Comparison of ENCODE assay signal across 10 cellular contexts in genomic region chr9:113577525-113578261, GRCh38.
DNase-seq lines count a peak whose midpoint lies in the region; ATAC-seq, FAIRE-seq and TF ChIP-seq lines count a peak whose summit lies in the region.
"Had no signal": no experiment of that assay in that cellular context is flagged by ENCODE, and none has a peak within 500 bp of the region (broad histone marks: within the 10 kb centered on the region; RNA-seq: fewer than 3 reads in every experiment).

No MANE protein-coding gene starts in this region.

- TF ChIP-seq POLR2A in GM12891 (IDR thresholded peaks at IDR 0.05; ENCODE audit: low read depth, low read length), result no peak

- TF ChIP-seq CTCF in right atrium auricular region (IDR thresholded peaks at IDR 0.05) (no peak), upper lobe of right lung (IDR thresholded peaks at IDR 0.05) (no peak)

- H3K36me3 Mint-ChIP-seq in activated T-cell treated with anti-CD3 and anti-CD28 coated beads, Interleukin-2, amount 50 U/mL, for 72 hours (ENCODE audit: insufficient read depth in 2 of 2), result no peaks in the 10 kb centered on the region
- H3K36me3 Mint-ChIP-seq in activated naive CD8-positive, alpha-beta T cell treated with anti-CD3 and anti-CD28 coated beads, Interleukin-2, amount 10 ng/mL, durations not matched to agents 7 days and 5 days, result peaks cover under 1% of the 10 kb centered on the region

- peaks cover 66% of the 10 kb centered on the region for H3K4me1 Mint-ChIP-seq in activated T-cell treated with anti-CD3 and anti-CD28 coated beads, Interleukin-2, amount 50 U/mL, for 72 hours (ENCODE audit: low read depth)
- H3K4me1 Mint-ChIP-seq in activated naive CD8-positive, alpha-beta T cell treated with anti-CD3 and anti-CD28 coated beads, Interleukin-2, amount 10 ng/mL, durations not matched to agents 7 days and 5 days, result peaks cover 65% of the 10 kb centered on the region

- POLR2A ChIA-PET in activated naive CD8-positive, alpha-beta T cell treated with anti-CD3 and anti-CD28 coated beads, Interleukin-2, amount 10 ng/mL, durations not matched to agents 7 days and 5 days (lab: Charles Lee), result interaction anchor here (0.8 to 5.3 kb wide), 11 partner anchors 8 to 302 kb away, joined by 3 to 97 read pairs (median 9); partner anchors contain the start of genes C9orf43, CDC26, POLE3 and PRPF4

- peak overlapping the region; percentile 21 for H3K27ac Mint-ChIP-seq in activated T-cell treated with anti-CD3 and anti-CD28 coated beads, Interleukin-2, amount 50 U/mL, for 72 hours
- H3K27ac Mint-ChIP-seq in activated naive CD8-positive, alpha-beta T cell treated with anti-CD3 and anti-CD28 coated beads, Interleukin-2, amount 10 ng/mL, durations not matched to agents 7 days and 5 days, result peak overlapping the region; percentile 95

- no peaks in the 10 kb centered on the region for H3K9me3 Mint-ChIP-seq in activated T-cell treated with anti-CD3 and anti-CD28 coated beads, Interleukin-2, amount 50 U/mL, for 72 hours
- H3K9me3 Mint-ChIP-seq in activated naive CD8-positive, alpha-beta T cell treated with anti-CD3 and anti-CD28 coated beads, Interleukin-2, amount 10 ng/mL, durations not matched to agents 7 days and 5 days, result no peaks in the 10 kb centered on the region

- H3K4me1 ChIP-seq in right atrium auricular region (peaks cover 0 to 90% of the 10 kb centered on the region in 2 donors), upper lobe of right lung (peaks cover 63% of the 10 kb centered on the region)

- H3K4me3 ChIP-seq in right atrium auricular region (no peak overlapping the region), upper lobe of right lung (no peak overlapping the region)
- H3K4me3 ChIP-seq: prostate gland, testis had no signal

- ATAC-seq in activated T-cell treated with anti-CD3 and anti-CD28 coated beads, Interleukin-2, amount 50 U/mL, for 72 hours (replicated peaks in 1 of 2), result no peak
- no peak for ATAC-seq in activated naive CD8-positive, alpha-beta T cell treated with anti-CD3 and anti-CD28 coated beads, Interleukin-2, amount 10 ng/mL, durations not matched to agents 7 days and 5 days (ENCODE audit: low read depth)
- no peak for ATAC-seq in upper lobe of right lung

- no peaks in the 10 kb centered on the region for H3K27me3 Mint-ChIP-seq in activated T-cell treated with anti-CD3 and anti-CD28 coated beads, Interleukin-2, amount 50 U/mL, for 72 hours (ENCODE audit: low read depth)
- H3K27me3 Mint-ChIP-seq in activated naive CD8-positive, alpha-beta T cell treated with anti-CD3 and anti-CD28 coated beads, Interleukin-2, amount 10 ng/mL, durations not matched to agents 7 days and 5 days, result no peaks in the 10 kb centered on the region

- H3K4me3 Mint-ChIP-seq in activated T-cell treated with anti-CD3 and anti-CD28 coated beads, Interleukin-2, amount 50 U/mL, for 72 hours, result peak overlapping the region; percentile 66 to 87
- H3K4me3 Mint-ChIP-seq in activated naive CD8-positive, alpha-beta T cell treated with anti-CD3 and anti-CD28 coated beads, Interleukin-2, amount 10 ng/mL, durations not matched to agents 7 days and 5 days, result peak overlapping the region; percentile 86

- H3K36me3 ChIP-seq in right atrium auricular region, result no peaks in the 10 kb centered on the region
- no peaks in the 10 kb centered on the region for H3K36me3 ChIP-seq in upper lobe of right lung
- H3K36me3 ChIP-seq: prostate gland had no signal

- DNase-seq in activated T-cell treated with anti-CD3 and anti-CD28 coated beads, Interleukin-2, amount 50 U/mL, for 72 hours, result no peak
- no peak for DNase-seq in activated T-cell treated with anti-CD3 and anti-CD28 coated beads, Interleukin-2, amount 50 U/mL, for 1 hour
- DNase-seq in activated naive CD8-positive, alpha-beta T cell treated with anti-CD3 and anti-CD28 coated beads, Interleukin-2, amount 10 ng/mL, durations not matched to agents 7 days and 5 days, result no peak
- DNase-seq in right atrium auricular region (ENCODE audit: low spot score) (no peak), upper lobe of right lung (no peak), GM12891 (ENCODE audit: insufficient read length, low spot score) (no peak), cortex of kidney (lab: John Stamatoyannopoulos, UW) (no peak)
- DNase-seq in stimulated activated CD4-positive, alpha-beta T cell treated with anti-CD3 and anti-CD28 coated beads, Interleukin-4, amount 100 ng/mL, for 4 hours, result no peak
- DNase-seq: testis had no signal

- intact Hi-C loops in upper lobe of right lung (cut with DNase I), result no loop called here

- FAIRE-seq in GM12891 (lab: Jason Lieb, UNC), result no peak

- H3K9me3 ChIP-seq in right atrium auricular region, result no peaks in the 10 kb centered on the region
- no peaks in the 10 kb centered on the region for H3K9me3 ChIP-seq in upper lobe of right lung
- H3K9me3 ChIP-seq: prostate gland, testis had no signal

- H3K27me3 ChIP-seq in right atrium auricular region (no peaks in the 10 kb centered on the region), upper lobe of right lung (no peaks in the 10 kb centered on the region)
- H3K27me3 ChIP-seq: testis had no signal

- H3K27ac ChIP-seq in right atrium auricular region (peak overlapping the region; percentile 81 to 83), upper lobe of right lung (peak overlapping the region; percentile 79)

TF ChIP-seq in GM12891, 5 proteins besides CTCF, POLR2A, EP300 and RAD21:
- TF ChIP-seq PAX5 (IDR thresholded peaks at IDR 0.05; ENCODE audit: insufficient read depth, low read length, severe bottlenecking) (no peak), POU2F2 (IDR thresholded peaks at IDR 0.05; ENCODE audit: low read depth, low read length) (no peak), TAF1 (IDR thresholded peaks at IDR 0.05; ENCODE audit: low read depth, low read length) (no peak), POLR2AphosphoS5 (IDR thresholded peaks at IDR 0.05; ENCODE audit: low read depth, low read length) (no peak), SPI1 (IDR thresholded peaks at IDR 0.05; ENCODE audit: low read depth, low read length) (no peak)
